8 cellular contexts compared by ENCODE assay signal in the genomic region with DNA sequence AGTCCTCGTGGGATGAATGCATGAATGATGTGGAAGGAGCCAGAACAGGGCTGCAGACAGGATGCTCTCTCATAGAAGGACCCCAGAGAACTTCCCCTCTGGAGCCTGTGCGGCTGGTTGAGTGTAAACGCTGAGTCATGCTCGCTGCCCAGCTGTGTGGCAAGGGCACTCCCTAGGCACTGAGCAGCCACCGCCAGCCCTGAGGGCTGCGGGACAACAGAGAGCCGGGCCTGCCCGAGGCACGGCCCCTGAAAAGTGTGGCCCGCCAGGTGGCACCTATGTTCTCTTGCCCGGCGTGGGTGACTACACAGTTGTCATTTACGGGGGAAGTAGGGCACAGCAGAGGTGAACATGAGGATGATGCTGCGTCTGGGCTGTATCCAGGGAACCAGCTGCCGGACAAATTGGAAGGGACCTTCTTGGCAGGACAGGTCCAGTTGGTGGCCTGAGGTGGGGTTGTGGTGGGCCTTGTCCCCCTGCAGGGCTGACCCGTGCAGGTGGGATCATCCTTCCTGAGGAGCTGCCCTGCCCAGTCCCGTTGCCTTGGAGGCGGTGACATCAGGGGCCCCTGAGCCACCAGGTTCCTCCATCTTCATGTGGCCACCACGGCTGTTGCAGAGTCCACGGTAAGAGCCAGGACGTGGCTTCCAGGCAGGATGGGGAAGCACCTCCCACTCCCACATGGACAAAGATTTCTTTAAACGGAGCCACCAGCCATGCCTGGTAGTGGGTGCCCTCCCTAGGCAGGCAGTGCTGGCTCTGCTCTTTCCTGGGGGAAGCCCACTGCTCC.
A peak's percentile ranks its signal among the peaks of the same experiment; 100 is the strongest.
DNase-seq lines count a peak whose midpoint lies in the region; ATAC-seq lines count a peak whose summit lies in the region.

No MANE protein-coding gene starts in this region.

- peak; percentile 70 for ATAC-seq in left colon
- no peak for ATAC-seq in HG02884 (IDR thresholded peaks at IDR 0.05; ENCODE audit: unreplicated experiment)

- DNase-seq in 8988T: peak; percentile 63
- DNase-seq in H4 (ENCODE audit: low spot score): peak; percentile 72
- peak; percentile 91 for DNase-seq in SW480 (ENCODE audit: low spot score)
- DNase-seq in left colon: peak in 1 of 2 donors; percentile 60
- no peak for DNase-seq in cerebellar nuclear complex (lab: John Stamatoyannopoulos, UW)
- no peak for DNase-seq in DMS79 (lab: John Stamatoyannopoulos, UW)
- no peak for DNase-seq in NCI-H2107 treated with DMSO at 0.1 percent for 48 hours (lab: John Stamatoyannopoulos, UW; ENCODE audit: unreplicated experiment)

- intact Hi-C loops in left colon (cut with DNase I, micrococcal nuclease): no loop called here

Comparison
In these comparisons a context has a peak if more than half of its experiments do, and no peak if none do; other contexts are left out.
1. DNase-seq: peak in 8988T (single experiment), H4 (single experiment) and SW480 (single experiment); none in cerebellar nuclear complex (0 of 2), DMS79 (single experiment) and NCI-H2107 treated with DMSO at 0.1 percent for 48 hours (single experiment).